In genomic region chr5:107457881-107458280, GRCh38 we compare ENCODE assay signal across 2 cellular contexts.
TF ChIP-seq lines count a peak whose summit lies in the region.

No MANE protein-coding gene starts in this region.

TF ChIP-seq in A549, 52 proteins besides CTCF, POLR2A, EP300 and RAD21 (continued from another document):
- TF ChIP-seq HMGXB4 (CRISPR knock-in tag; IDR thresholded peaks at IDR 0.05; ENCODE audit: borderline replicate concordance) (no peak), JUNB (IDR thresholded peaks at IDR 0.05) (no peak), HOXA7 (CRISPR knock-in tag; IDR thresholded peaks at IDR 0.05) (no peak), GATA3 (IDR thresholded peaks at IDR 0.05; ENCODE audit: borderline replicate concordance) (no peak), CBX8 (IDR thresholded peaks at IDR 0.05) (no peak), BCL3 (IDR thresholded peaks at IDR 0.05) (no peak), E2F6 (IDR thresholded peaks at IDR 0.05; ENCODE audit: borderline replicate concordance, low read depth) (no peak), HOXB13 (CRISPR knock-in tag; IDR thresholded peaks at IDR 0.05; ENCODE audit: low read depth) (no peak)

TF ChIP-seq in GM23338, 12 proteins besides CTCF, POLR2A, EP300 and RAD21 (continued from another document):
- no peak for TF ChIP-seq REST (IDR thresholded peaks at IDR 0.05; ENCODE audit: unreplicated experiment)
- no peak for TF ChIP-seq CREB1 (CRISPR knock-in tag; IDR thresholded peaks at IDR 0.05; ENCODE audit: low read depth)
- TF ChIP-seq STAT1 (IDR thresholded peaks at IDR 0.05; ENCODE audit: unreplicated experiment), result no peak
- TF ChIP-seq ETS1 (IDR thresholded peaks at IDR 0.05), result no peak
